In the genomic region with DNA sequence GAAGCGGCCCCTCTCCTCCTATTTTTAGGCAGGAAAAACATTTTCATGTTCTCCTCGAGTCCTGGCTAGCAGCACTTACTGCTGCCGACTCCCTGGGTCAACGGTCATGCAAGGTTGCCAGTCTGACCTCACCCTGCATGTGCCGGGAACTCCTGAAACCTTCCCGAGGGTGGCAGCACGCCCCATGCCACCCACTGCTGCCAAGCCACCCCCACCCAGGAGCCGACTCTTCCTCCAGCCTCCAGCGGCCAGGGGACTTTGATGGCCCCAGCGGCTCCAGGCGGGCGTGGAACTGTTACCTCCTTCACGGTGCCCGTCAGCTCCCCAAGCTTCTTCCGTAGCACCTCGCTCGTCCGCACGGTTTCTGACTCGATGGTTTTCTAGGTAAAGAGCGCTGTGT, we compare ENCODE assay signal across 19 cellular contexts. TPM values are rescaled to one million over a fixed set of nuclear protein-coding genes. Genes with fewer than 3 reads are reported as not detected.
A peak's percentile ranks its signal among the peaks of the same experiment; 100 is the strongest.
DNase-seq lines count a peak whose midpoint lies in the region; ATAC-seq, FAIRE-seq and TF ChIP-seq lines count a peak whose summit lies in the region.
"Had no signal": no experiment of that assay in that cellular context is flagged by ENCODE, and none has a peak within 500 bp of the region (broad histone marks: within the 10 kb centered on the region; RNA-seq: fewer than 3 reads in every experiment).

No MANE protein-coding gene starts in this region.

- H3K9ac ChIP-seq in K562 (ENCODE audit: insufficient read depth in 1 of 2, low read depth in 2 of 2, low read length in 2 of 2) = no peak overlapping the region; a peak in 1 of 4 replicates
- no peak overlapping the region for H3K9ac ChIP-seq in kidney (ENCODE audit: low read length in 2 of 2)
- H3K9ac ChIP-seq: GM23248 had no signal

- H3K4me3 ChIP-seq in HEK293 (ENCODE audit: low read depth, low read length) (no peak overlapping the region), K562 (no peak overlapping the region), kidney (ENCODE audit: low read length in 2 of 2) (no peak overlapping the region), osteoblast (ENCODE audit: insufficient read depth, low read length) (no peak overlapping the region)
- H3K4me3 ChIP-seq: A549, GM12878, GM23248 had no signal

- in situ Hi-C loops in K562 (cut with MboI) = no loop called here

- no TSS peak for BruUV-seq in K562 (replicated peaks; lab: Mats Ljungman, UMichigan)

- no peak overlapping the region for H3K4me2 ChIP-seq in K562 (ENCODE audit: insufficient read depth, low read length)
- no peak overlapping the region for H3K4me2 ChIP-seq in osteoblast (ENCODE audit: insufficient read depth, low read length)
- H3K4me2 ChIP-seq: A549 had no signal

- DNase-seq in K562 (ENCODE audit: extremely low read depth in 1 of 4, low spot score in 3 of 4) (no peak), kidney (peak; percentile 66), osteoblast (ENCODE audit: insufficient read length, low spot score, missing footprints) (peak; percentile 34), NCI-H187 (lab: John Stamatoyannopoulos, UW) (no peak), SKM-1 treated with dmso at 0.1 percent for 144 hours (lab: John Stamatoyannopoulos, UW; ENCODE audit: unreplicated experiment) (no peak)
- DNase-seq: BE2C; CD4-positive, alpha-beta memory T cell; DMS79; GM23248 had no signal

- H3K27ac ChIP-seq in HEK293 (ENCODE audit: extremely low read depth, low read depth, low read length) (no peak overlapping the region), K562 (ENCODE audit: extremely low read depth, low read depth, low read length) (no peak overlapping the region), kidney (ENCODE audit: low read depth in 2 of 2, low read length in 2 of 2) (no peak overlapping the region), osteoblast (ENCODE audit: low read depth, low read length) (no peak overlapping the region)
- H3K27ac ChIP-seq: A549, C4-2B, GM23248 had no signal

- ATAC-seq in K562 = no peak
- no peak for ATAC-seq in GM18511 (IDR thresholded peaks at IDR 0.05; ENCODE audit: unreplicated experiment)
- ATAC-seq: A549, GM12878, HCT116 had no signal

- H3K79me2 ChIP-seq in K562 (ENCODE audit: control insufficient read depth, insufficient read depth, low read length) (peaks cover 17% of the 10 kb centered on the region), osteoblast (ENCODE audit: insufficient read depth, low read length) (peaks cover 2% of the 10 kb centered on the region)

- TF ChIP-seq RAD21 in K562 (CRISPR knock-in tag; conservative IDR thresholded peaks at IDR 0.05 in 1 of 2, IDR thresholded peaks at IDR 0.05 in 1 of 2) = no peak

- no peaks in the 10 kb centered on the region for H3K9me3 ChIP-seq in HEK293 (ENCODE audit: control insufficient read depth, insufficient read depth, low read depth, low read length)
- H3K9me3 ChIP-seq in K562 (replicated peaks; ENCODE audit: control insufficient read depth, insufficient read depth, low read depth, low read length) = no peaks in the 10 kb centered on the region
- H3K9me3 ChIP-seq in kidney (ENCODE audit: control insufficient read depth in 1 of 2, low read length in 2 of 2) = no peaks in the 10 kb centered on the region
- no peaks in the 10 kb centered on the region for H3K9me3 ChIP-seq in osteoblast (ENCODE audit: low read depth, low read length)
- H3K9me3 ChIP-seq: A549, BE2C had no signal

- H3K4me1 ChIP-seq in HEK293 (ENCODE audit: control insufficient read depth, insufficient read depth, low read length) = no peaks in the 10 kb centered on the region
- H3K4me1 ChIP-seq in K562 (replicated peaks in 1 of 2; ENCODE audit: control insufficient read depth in 2 of 2, insufficient read depth in 2 of 2, low read length in 2 of 2) = peaks cover 0 to 35% of the 10 kb centered on the region in 2 experiments; a peak in 3 of 5 replicates
- H3K4me1 ChIP-seq in kidney (ENCODE audit: control insufficient read depth in 1 of 2, insufficient read depth in 1 of 2, low read depth in 1 of 2, low read length in 2 of 2) = no peaks in the 10 kb centered on the region
- H3K4me1 ChIP-seq in osteoblast (ENCODE audit: insufficient read depth, low read length) = no peaks in the 10 kb centered on the region
- H3K4me1 ChIP-seq: A549, BE2C had no signal

- CTCF ChIA-PET in HEK293 (lab: Yijun Ruan, JAX) (interaction anchor here (1.2 kb wide), 2 partner anchors 9 to 66 kb away, joined by 3 to 5 read pairs; partner anchors contain the start of gene TIMM44), K562 (lab: Yijun Ruan, JAX; ENCODE audit: low intra/inter-chr PET ratio) (no interaction called here)

- FAIRE-seq in K562 (lab: Jason Lieb, UNC) (no peak), kidney (lab: Jason Lieb, UNC) (no peak)
- FAIRE-seq: A549, GM12878, GM18507, H54 had no signal

- no peak for TF ChIP-seq EP300 in K562 (IDR thresholded peaks at IDR 0.05; ENCODE audit: low read length)

- H3K27me3 ChIP-seq in K562 (ENCODE audit: control insufficient read depth in 2 of 2, insufficient read depth in 2 of 2, low read length in 2 of 2) = no peaks in the 10 kb centered on the region
- H3K27me3 ChIP-seq in osteoblast (ENCODE audit: insufficient read depth, low read length) = no peaks in the 10 kb centered on the region
- H3K27me3 ChIP-seq: BE2C had no signal

- POLR2A ChIA-PET in HEK293 (lab: Yijun Ruan, JAX) (interaction anchor here (1.0 to 1.4 kb wide), 2 partner anchors 10 to 15 kb away, joined by 4 read pairs; partner anchors contain the start of gene SNAPC2), K562 (lab: Yijun Ruan, JAX) (interaction anchor here (1.2 to 1.3 kb wide), 2 partner anchors 8 to 9 kb away, joined by 5 read pairs; partner anchors contain the start of gene TIMM44)

- no peaks in the 10 kb centered on the region for H3K9me1 ChIP-seq in K562 (ENCODE audit: control insufficient read depth, insufficient read depth, low read length)

- intact Hi-C loops in K562 (cut with micrococcal nuclease) (no loop called here), kidney (cut with DNase I) (no loop called here)

- H4K20me1 ChIP-seq in K562 (replicated peaks; ENCODE audit: control insufficient read depth, insufficient read depth, low read length) = no peaks in the 10 kb centered on the region; the same call in 1 of the 2 replicates
- H4K20me1 ChIP-seq in osteoblast (ENCODE audit: insufficient read depth, low read length) = no peaks in the 10 kb centered on the region

- TF ChIP-seq POLR2A in K562 (conservative IDR thresholded peaks at IDR 0.05) = no peak

- 97% methylated on average over 13 of the region's 21 CpGs for WGBS in K562 (ENCODE audit: insufficient coverage, low coverage, missing lambda C conversion rate)

- TF ChIP-seq CTCF in HEK293 (tag by site-specific recombination; IDR thresholded peaks at IDR 0.05) = no peak
- no peak for TF ChIP-seq CTCF in K562 (IDR thresholded peaks at IDR 0.05 in 2 of 3, conservative IDR thresholded peaks at IDR 0.05 in 1 of 3; ENCODE audit: insufficient read depth in 2 of 3, low read depth in 1 of 3, low read length in 3 of 3)
- no peak for TF ChIP-seq CTCF in kidney (IDR thresholded peaks at IDR 0.05; ENCODE audit: borderline replicate concordance, extremely low read depth, insufficient read depth)
- TF ChIP-seq CTCF in osteoblast (IDR thresholded peaks at IDR 0.05; ENCODE audit: extremely low read depth, low read depth, low read length) = no peak

- H3K36me3 ChIP-seq in HEK293 (ENCODE audit: control insufficient read depth in 2 of 2, insufficient read depth in 1 of 2, low read length in 2 of 2) = peaks cover 29 to 89% of the 10 kb centered on the region in 2 experiments
- H3K36me3 ChIP-seq in K562 (ENCODE audit: control insufficient read depth, insufficient read depth, low read length) = peaks cover 95% of the 10 kb centered on the region
- H3K36me3 ChIP-seq in kidney (ENCODE audit: control insufficient read depth in 1 of 2, insufficient read depth in 2 of 2, low read length in 2 of 2) = peaks cover 26 to 37% of the 10 kb centered on the region in 2 donors
- peaks cover 55% of the 10 kb centered on the region for H3K36me3 ChIP-seq in osteoblast (ENCODE audit: insufficient read depth, low read length)

- H2AFZ ChIP-seq in K562 (ENCODE audit: low read depth, low read length) = no peak overlapping the region
- no peak overlapping the region for H2AFZ ChIP-seq in osteoblast (ENCODE audit: low read length)
- H2AFZ ChIP-seq: GM23248 had no signal

RNA-seq across cellular contexts. Expression of gene TIMM44, which starts 8.7 kb away (rescaled TPM):
- 230 and 405 TPM in 2 replicates for total RNA-seq in K562 (2011; cell fraction: chromatin; rRNA removed; ENCODE audit: low replicate concordance)
- total RNA-seq in K562 (2011; cell fraction: nucleolus; rRNA removed) = 274 and 281 TPM in 2 replicates
- 181 and 216 TPM in 2 replicates for total RNA-seq in K562 (2011; cell fraction: nucleoplasm; rRNA removed)
- total RNA-seq in K562 (2014; rRNA removed) (211 and 231 TPM in 2 replicates), K562 (2014; rRNA removed; fragmentation: Illumina TruSeq; extraction: Trizol) (64.1 and 73.9 TPM in 2 replicates), K562 (2015; rRNA removed; fragmentation: Illumina TruSeq; extraction: Trizol) (104 and 115 TPM in 2 replicates), K562 (2021) (182 and 186 TPM in 2 replicates), kidney (57.8 TPM), osteoblast (52.5 and 55.4 TPM in 2 replicates)
- polyA plus RNA-seq in K562 (2011; rRNA removed) (60.1 and 74.4 TPM in 2 replicates), K562 (2014; fragmentation: Illumina TruSeq; extraction: Trizol) (89.3 and 92.8 TPM in 2 replicates), K562 (2014; fragmentation: Nextera tagmentation; extraction: Ambion mirVana) (10 to 100 TPM; 10.3 to 19.6 TPM), K562 (2014; rRNA removed) (205 and 224 TPM in 2 replicates), kidney (ENCODE audit: insufficient read depth, low read depth, low replicate concordance) (46.7 TPM)
- polyA plus RNA-seq in K562 (2011; cell fraction: cytosol; rRNA removed) = 89.7 and 229 TPM in 2 replicates
- polyA plus RNA-seq in K562 (2011; cell fraction: nucleus; rRNA removed) = 223 and 257 TPM in 2 replicates
- polyA plus RNA-seq in K562 (2012) = 101 and 142 TPM in 2 replicates
- 40.4 and 48.9 TPM in 2 replicates for polyA minus RNA-seq in K562 (2011; rRNA and poly(A)+ RNA removed)
- 59.1 and 73.7 TPM in 2 replicates for polyA minus RNA-seq in K562 (2011; cell fraction: cytosol; rRNA and poly(A)+ RNA removed)
- polyA minus RNA-seq in K562 (2011; cell fraction: nucleus; rRNA and poly(A)+ RNA removed) = 44.6 and 66.1 TPM in 2 replicates

RNA-seq across cellular contexts. Expression of gene CTXN1, which starts 8.8 kb away (rescaled TPM):
- total RNA-seq in K562 (2011; cell fraction: chromatin; rRNA removed; ENCODE audit: low replicate concordance) = 0.67 and 3.5 TPM in 2 replicates
- 6.2 and 8.0 TPM in 2 replicates for total RNA-seq in K562 (2011; cell fraction: nucleolus; rRNA removed)
- total RNA-seq in K562 (2011; cell fraction: nucleoplasm; rRNA removed) = 2.6 and 3.4 TPM in 2 replicates
- total RNA-seq in K562 (2014; rRNA removed) (7.4 and 10.9 TPM in 2 replicates), K562 (2014; rRNA removed; fragmentation: Illumina TruSeq; extraction: Trizol) (0.15 and 0.19 TPM in 2 replicates), K562 (2015; rRNA removed; fragmentation: Illumina TruSeq; extraction: Trizol) (1.8 and 2.3 TPM in 2 replicates), K562 (2021) (37.4 and 38.9 TPM in 2 replicates), kidney (25.9 TPM), osteoblast (1.5 and 2.5 TPM in 2 replicates)
- polyA plus RNA-seq in K562 (2011; rRNA removed) (1.3 and 1.4 TPM in 2 replicates), K562 (2014; fragmentation: Illumina TruSeq; extraction: Trizol) (1.5 and 4.9 TPM in 2 replicates), K562 (2014; fragmentation: Nextera tagmentation; extraction: Ambion mirVana) (not detected), K562 (2014; rRNA removed) (9.2 and 14.5 TPM in 2 replicates), kidney (ENCODE audit: insufficient read depth, low read depth, low replicate concordance) (8.9 TPM)
- 6.3 and 53.8 TPM in 2 replicates for polyA plus RNA-seq in K562 (2011; cell fraction: cytosol; rRNA removed)
- polyA plus RNA-seq in K562 (2011; cell fraction: nucleus; rRNA removed) = 3.6 and 12.2 TPM in 2 replicates
- 4.8 and 15.6 TPM in 2 replicates for polyA plus RNA-seq in K562 (2012)
- polyA minus RNA-seq in K562 (2011; rRNA and poly(A)+ RNA removed) = 0.14 TPM in 1 of 2 replicates, not detected in the other
- 15.8 and 19.9 TPM in 2 replicates for polyA minus RNA-seq in K562 (2011; cell fraction: cytosol; rRNA and poly(A)+ RNA removed)
- 2.3 and 2.7 TPM in 2 replicates for polyA minus RNA-seq in K562 (2011; cell fraction: nucleus; rRNA and poly(A)+ RNA removed)
- total RNA-seq: CD4-positive, alpha-beta memory T cell had no signal
- polyA plus RNA-seq: CD4-positive, alpha-beta memory T cell had no signal

RNA-seq across cellular contexts. Expression of gene SNAPC2, which starts 14.6 kb away (rescaled TPM):
- 4.4 and 13.6 TPM in 2 replicates for total RNA-seq in K562 (2011; cell fraction: chromatin; rRNA removed; ENCODE audit: low replicate concordance)
- 10.9 and 14.3 TPM in 2 replicates for total RNA-seq in K562 (2011; cell fraction: nucleolus; rRNA removed)
- total RNA-seq in K562 (2011; cell fraction: nucleoplasm; rRNA removed) = 9.5 and 10.0 TPM in 2 replicates
- total RNA-seq in K562 (2014; rRNA removed) (30.3 and 42.7 TPM in 2 replicates), K562 (2014; rRNA removed; fragmentation: Illumina TruSeq; extraction: Trizol) (4.1 and 4.2 TPM in 2 replicates), K562 (2015; rRNA removed; fragmentation: Illumina TruSeq; extraction: Trizol) (15.3 and 15.9 TPM in 2 replicates), K562 (2021) (37.1 and 45.1 TPM in 2 replicates), kidney (18.4 TPM), osteoblast (16.8 and 18.5 TPM in 2 replicates)
- polyA plus RNA-seq in K562 (2011; rRNA removed) (10.9 and 20.1 TPM in 2 replicates), K562 (2014; fragmentation: Illumina TruSeq; extraction: Trizol) (18.2 and 39.9 TPM in 2 replicates), K562 (2014; fragmentation: Nextera tagmentation; extraction: Ambion mirVana) (1 to 10 TPM in 1 of 2 experiments, under 1 TPM in 1; 0.59 to 1.4 TPM), K562 (2014; rRNA removed) (32.0 and 34.4 TPM in 2 replicates), kidney (ENCODE audit: insufficient read depth, low read depth, low replicate concordance) (24.3 TPM)
- 18.7 and 40.5 TPM in 2 replicates for polyA plus RNA-seq in K562 (2011; cell fraction: cytosol; rRNA removed)
- 18.7 and 32.8 TPM in 2 replicates for polyA plus RNA-seq in K562 (2011; cell fraction: nucleus; rRNA removed)
- polyA plus RNA-seq in K562 (2012) = 30.8 and 37.6 TPM in 2 replicates
- polyA minus RNA-seq in K562 (2011; rRNA and poly(A)+ RNA removed) = 4.3 and 4.8 TPM in 2 replicates
- polyA minus RNA-seq in K562 (2011; cell fraction: cytosol; rRNA and poly(A)+ RNA removed) = 14.0 and 17.1 TPM in 2 replicates
- polyA minus RNA-seq in K562 (2011; cell fraction: nucleus; rRNA and poly(A)+ RNA removed) = 9.7 and 13.1 TPM in 2 replicates

RNA-seq across cellular contexts. Expression of gene TGFBR3L, which starts 20.1 kb away (rescaled TPM):
- total RNA-seq in K562 (2011; cell fraction: chromatin; rRNA removed; ENCODE audit: low replicate concordance) = 0.69 TPM in 1 of 2 replicates, not detected in the other
- total RNA-seq in K562 (2011; cell fraction: nucleolus; rRNA removed) = 0.33 TPM in 1 of 2 replicates, not detected in the other
- total RNA-seq in K562 (2011; cell fraction: nucleoplasm; rRNA removed) = not detected in 2 replicates
- total RNA-seq in K562 (2014; rRNA removed) (not detected in 2 replicates), K562 (2014; rRNA removed; fragmentation: Illumina TruSeq; extraction: Trizol) (not detected in 2 replicates), K562 (2015; rRNA removed; fragmentation: Illumina TruSeq; extraction: Trizol) (not detected in 2 replicates), K562 (2021) (0.18 TPM in 1 of 2 replicates, not detected in the other), kidney (0.44 TPM), osteoblast (under 0.01 TPM in 1 of 2 replicates, not detected in the other)
- polyA plus RNA-seq in K562 (2011; rRNA removed) (0.08 TPM in 1 of 2 replicates, not detected in the other), K562 (2014; fragmentation: Illumina TruSeq; extraction: Trizol) (not detected in 2 replicates), K562 (2014; fragmentation: Nextera tagmentation; extraction: Ambion mirVana) (not detected), K562 (2014; rRNA removed) (not detected in 2 replicates), kidney (ENCODE audit: insufficient read depth, low read depth, low replicate concordance) (1.5 TPM)
- 0.09 TPM in 2 replicates for polyA plus RNA-seq in K562 (2011; cell fraction: cytosol; rRNA removed)
- polyA plus RNA-seq in K562 (2011; cell fraction: nucleus; rRNA removed) = 0.15 and 0.58 TPM in 2 replicates
- 0.26 and 0.28 TPM in 2 replicates for polyA plus RNA-seq in K562 (2012)
- not detected in 2 replicates for polyA minus RNA-seq in K562 (2011; rRNA and poly(A)+ RNA removed)
- polyA minus RNA-seq in K562 (2011; cell fraction: cytosol; rRNA and poly(A)+ RNA removed) = not detected in 2 replicates
- polyA minus RNA-seq in K562 (2011; cell fraction: nucleus; rRNA and poly(A)+ RNA removed) = not detected in 2 replicates
- total RNA-seq: G401 had no signal
- polyA plus RNA-seq: AG04450; CD4-positive, alpha-beta memory T cell had no signal

RNA-seq across cellular contexts. Expression of gene MAP2K7, which starts 31.1 kb away (rescaled TPM):
- total RNA-seq in K562 (2011; cell fraction: chromatin; rRNA removed; ENCODE audit: low replicate concordance) = 34.2 and 92.8 TPM in 2 replicates
- total RNA-seq in K562 (2011; cell fraction: nucleolus; rRNA removed) = 57.2 and 57.4 TPM in 2 replicates
- 41.1 and 52.7 TPM in 2 replicates for total RNA-seq in K562 (2011; cell fraction: nucleoplasm; rRNA removed)
- total RNA-seq in K562 (2014; rRNA removed) (19.4 and 23.9 TPM in 2 replicates), K562 (2014; rRNA removed; fragmentation: Illumina TruSeq; extraction: Trizol) (3.1 and 4.1 TPM in 2 replicates), K562 (2015; rRNA removed; fragmentation: Illumina TruSeq; extraction: Trizol) (11.3 and 12.3 TPM in 2 replicates), K562 (2021) (43.8 and 45.8 TPM in 2 replicates), kidney (37.0 TPM), osteoblast (12.4 and 14.8 TPM in 2 replicates)
- polyA plus RNA-seq in K562 (2011; rRNA removed) (14.9 and 15.7 TPM in 2 replicates), K562 (2014; fragmentation: Illumina TruSeq; extraction: Trizol) (14.1 and 27.3 TPM in 2 replicates), K562 (2014; fragmentation: Nextera tagmentation; extraction: Ambion mirVana) (under 1 TPM; 0.51 to 0.99 TPM), K562 (2014; rRNA removed) (37.6 and 40.1 TPM in 2 replicates), kidney (ENCODE audit: insufficient read depth, low read depth, low replicate concordance) (16.7 TPM)
- polyA plus RNA-seq in K562 (2011; cell fraction: cytosol; rRNA removed) = 16.0 and 27.0 TPM in 2 replicates
- polyA plus RNA-seq in K562 (2011; cell fraction: nucleus; rRNA removed) = 39.0 and 61.8 TPM in 2 replicates
- polyA plus RNA-seq in K562 (2012) = 29.3 and 31.2 TPM in 2 replicates
- polyA minus RNA-seq in K562 (2011; rRNA and poly(A)+ RNA removed) = 4.7 and 7.6 TPM in 2 replicates
- 17.0 and 17.8 TPM in 2 replicates for polyA minus RNA-seq in K562 (2011; cell fraction: cytosol; rRNA and poly(A)+ RNA removed)
- polyA minus RNA-seq in K562 (2011; cell fraction: nucleus; rRNA and poly(A)+ RNA removed) = 14.3 and 15.6 TPM in 2 replicates

Comparison
In these comparisons a context has a peak if more than half of its experiments do, and no peak if none do; other contexts are left out.
1. DNase-seq: peak in kidney (single experiment) and osteoblast (single experiment); none in K562 (0 of 4), NCI-H187 (0 of 2) and SKM-1 treated with dmso at 0.1 percent for 144 hours (single experiment).